Comparison of ENCODE assay signal across 25 cellular contexts in genomic region chr9:98465799-98466198, GRCh38.
"Had no signal": no experiment of that assay in that cellular context is flagged by ENCODE, and none has a peak within 500 bp of the region (broad histone marks: within the 10 kb centered on the region; RNA-seq: fewer than 3 reads in every experiment).

No MANE protein-coding gene starts in this region.

- H3K27ac ChIP-seq: dorsolateral prefrontal cortex, heart right ventricle, neutrophil, tibial artery, upper lobe of right lung, vagina had no signal

- H3K4me1 ChIP-seq: heart right ventricle, spleen, tibial artery, upper lobe of right lung, vagina had no signal

- H3K36me3 ChIP-seq: heart right ventricle, neutrophil, spleen, tibial artery, upper lobe of right lung, vagina had no signal

- DNase-seq: cortex of kidney; dorsolateral prefrontal cortex; effector CD8-positive, alpha-beta T cell; heart right ventricle; immature natural killer cell; left colon; left ventricle myocardium superior; mesendoderm; naive thymus-derived CD4-positive, alpha-beta T cell; nephron progenitor cell; posterior cingulate gyrus; spleen; stimulated activated CD4-positive, alpha-beta T cell treated with anti-CD3 and anti-CD28 coated beads, Interleukin-15, amount 100 ng/mL, for 24 hours; stimulated activated CD4-positive, alpha-beta T cell treated with anti-CD3 and anti-CD28 coated beads, Interleukin-1b, Interleukin-23, amount 100 ng/mL, for 48 hours; stimulated activated CD4-positive, alpha-beta T cell treated with anti-CD3 and anti-CD28 coated beads, Interleukin-4, amount 100 ng/mL, for 24 hours; tibial artery; upper lobe of right lung had no signal

- FAIRE-seq: endometrium, frontal cortex had no signal

- ATAC-seq: esophagus mucosa; heart right ventricle; left colon; left ventricle myocardium superior; naive thymus-derived CD4-positive, alpha-beta T cell; sciatic nerve; stimulated activated memory B cell treated with anti-CD40 and anti-IgM and Interleukin-4, amounts not matched to agents 10 μg/mL and 1 μg/mL and 100 μg/mL, for 72 hours; upper lobe of right lung had no signal

- H3K27me3 ChIP-seq: dorsolateral prefrontal cortex, heart right ventricle, tibial artery, upper lobe of right lung, vagina had no signal

- H3K4me3 ChIP-seq: dorsolateral prefrontal cortex, heart right ventricle, lung, spleen, tibial artery, upper lobe of right lung, vagina had no signal

- H3K9me3 ChIP-seq: neutrophil had no signal
